Comparison of ENCODE assay signal across 9 cellular contexts in genomic region chr9:128886211-128886826, GRCh38. TPM values are rescaled to one million over a fixed set of nuclear protein-coding genes. Genes with fewer than 3 reads are reported as not detected.
DNase-seq lines count a peak whose midpoint lies in the region; ATAC-seq and TF ChIP-seq lines count a peak whose summit lies in the region.
"Had no signal": no experiment of that assay in that cellular context is flagged by ENCODE, and none has a peak within 500 bp of the region (broad histone marks: within the 10 kb centered on the region; RNA-seq: fewer than 3 reads in every experiment).

No MANE protein-coding gene starts in this region.

- peak overlapping the region in 1 of 2 donors; percentile 90 for H3K4me3 ChIP-seq in ascending aorta

- H3K27me3 Mint-ChIP-seq in IgD-negative memory B cell (no peaks in the 10 kb centered on the region), nephron (ENCODE audit: low read depth) (no peaks in the 10 kb centered on the region)

- H3K9me3 Mint-ChIP-seq in IgD-negative memory B cell (no peaks in the 10 kb centered on the region), nephron (no peaks in the 10 kb centered on the region)

- H3K27me3 ChIP-seq in ascending aorta: no peaks in the 10 kb centered on the region

- H3K4me1 Mint-ChIP-seq in IgD-negative memory B cell (peaks cover 26 to 32% (median 29%) of the 10 kb centered on the region in 3 donors), nephron (peaks cover 43% of the 10 kb centered on the region)

- H3K4me3 Mint-ChIP-seq in IgD-negative memory B cell (peak overlapping the region in 2 of 4 donors; percentile 54 to 80), nephron (peak overlapping the region in 2 of 3 experiments; percentile 38 to 69)

- H3K36me3 Mint-ChIP-seq in IgD-negative memory B cell: peaks cover 3% of the 10 kb centered on the region
- peaks cover 27% of the 10 kb centered on the region for H3K36me3 Mint-ChIP-seq in nephron (ENCODE audit: low read depth)

- TF ChIP-seq CTCF in ascending aorta (IDR thresholded peaks at IDR 0.05): no peak
- TF ChIP-seq CTCF in nephron (IDR thresholded peaks at IDR 0.05; ENCODE audit: unreplicated experiment in 3 of 3): no peak

- H3K27ac Mint-ChIP-seq in IgD-negative memory B cell: peak overlapping the region in 2 of 3 donors; percentile 62 to 67
- no peak overlapping the region for H3K27ac Mint-ChIP-seq in nephron

- H3K4me1 ChIP-seq in ascending aorta: peaks cover 27 to 60% of the 10 kb centered on the region in 2 donors

- H3K9me3 ChIP-seq in ascending aorta: no peaks in the 10 kb centered on the region

- no peak for ATAC-seq in GM19023 (IDR thresholded peaks at IDR 0.05; ENCODE audit: unreplicated experiment)
- ATAC-seq: Panc1 had no signal

- H3K27ac ChIP-seq in ascending aorta: peak overlapping the region; percentile 96 to 98

- DNase-seq in ascending aorta (ENCODE audit: low spot score in 2 of 2): no peak
- DNase-seq in GDM1 (lab: John Stamatoyannopoulos, UW): no peak
- DNase-seq in DMS79 (lab: John Stamatoyannopoulos, UW): no peak
- DNase-seq: NCI-H1105; stimulated activated CD4-positive, alpha-beta T cell treated with anti-CD3 and anti-CD28 coated beads, Interleukin-4, amount 100 ng/mL, for 4 hours had no signal

- intact Hi-C loops in ascending aorta (cut with DNase I): no loop called here

- peaks cover 28 to 55% of the 10 kb centered on the region in 2 donors for H3K36me3 ChIP-seq in ascending aorta

RNA-seq across cellular contexts. Expression of gene LRRC8A, which starts 4.4 kb away (rescaled TPM):
- polyA plus RNA-seq in IgD-negative memory B cell: 26.2 TPM
- 227 TPM for total RNA-seq in ascending aorta

RNA-seq across cellular contexts. Expression of gene KYAT1, which starts 4.6 kb away (rescaled TPM):
- polyA plus RNA-seq in IgD-negative memory B cell: 11.4 TPM
- 4.9 TPM for total RNA-seq in ascending aorta

RNA-seq across cellular contexts. Expression of gene PHYHD1, which starts 34.5 kb away (rescaled TPM):
- polyA plus RNA-seq in IgD-negative memory B cell: 1.0 TPM
- total RNA-seq in ascending aorta: 46.1 TPM

RNA-seq across cellular contexts. Expression of gene SPOUT1, which starts 56.7 kb away (rescaled TPM):
- polyA plus RNA-seq in IgD-negative memory B cell: 65.2 TPM
- total RNA-seq in ascending aorta: 26.5 TPM

Comparison
In these comparisons a context has a peak if more than half of its experiments do, and no peak if none do; other contexts are left out.
1. H3K27ac Mint-ChIP-seq: peak in IgD-negative memory B cell (2 of 3); none in nephron (0 of 3).